In the genomic region with DNA sequence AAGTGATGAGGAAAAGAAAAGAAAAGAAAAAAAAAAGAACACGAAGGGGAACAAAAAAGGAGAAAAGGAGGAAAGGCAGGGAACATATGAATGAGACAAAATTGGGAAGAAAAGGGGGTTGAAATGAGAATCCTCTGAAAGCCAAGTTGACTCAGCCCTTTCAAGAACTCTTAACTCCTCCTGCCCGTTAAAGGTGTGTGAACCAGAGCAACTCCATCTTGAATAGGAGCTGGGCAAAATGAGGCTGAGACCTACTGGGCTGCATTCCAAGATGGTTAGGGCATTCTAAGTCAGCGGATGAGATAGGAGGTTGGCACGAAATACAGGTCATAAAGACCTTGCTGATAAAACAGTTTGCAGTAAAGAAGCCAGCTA, we compare ENCODE assay signal across 31 cellular contexts.
"Had no signal": no experiment of that assay in that cellular context is flagged by ENCODE, and none has a peak within 500 bp of the region (broad histone marks: within the 10 kb centered on the region; RNA-seq: fewer than 3 reads in every experiment).

No MANE protein-coding gene starts in this region.

- H3K36me3 ChIP-seq: colonic mucosa, esophagus squamous epithelium, heart right ventricle, pancreas, prostate gland, sigmoid colon, thyroid gland, upper lobe of left lung had no signal

- ATAC-seq: heart right ventricle; naive thymus-derived CD8-positive, alpha-beta T cell; pancreas; stimulated activated effector memory CD8-positive, alpha-beta T cell treated with anti-CD3 and anti-CD28 coated beads, Interleukin-12 subunit alpha, Interleukin-12 subunit beta, amount 100 ng/mL, for 72 hours; stimulated activated naive CD8-positive, alpha-beta T cell treated with anti-CD3 and anti-CD28 coated beads, Interleukin-15, amount 100 ng/mL, for 72 hours had no signal

- H3K9me3 ChIP-seq: colonic mucosa, esophagus squamous epithelium, pancreas, prostate gland, thyroid gland, upper lobe of left lung had no signal

- H3K9me3 Mint-ChIP-seq: activated CD4-positive, alpha-beta memory T cell treated with anti-CD3 and anti-CD28 coated beads for 36 hours; central memory CD8-positive, alpha-beta T cell; stimulated activated effector memory CD8-positive, alpha-beta T cell treated with anti-CD3 and anti-CD28 coated beads, Interleukin-12 subunit alpha, Interleukin-12 subunit beta, amount 100 ng/mL, for 72 hours had no signal

- H3K27ac Mint-ChIP-seq: activated CD4-positive, alpha-beta memory T cell treated with anti-CD3 and anti-CD28 coated beads for 36 hours; activated T-cell treated with anti-CD3 and anti-CD28 coated beads, Interleukin-2, amount 50 U/mL, for 24 hours; activated T-helper 2 cell treated with anti-CD3 and anti-CD28 coated beads, Interferon-gamma antibody, Interleukin-2, Interleukin-4, amounts not matched to agents 10 μg/mL and 5 μg/mL and 100 μg/mL, durations not matched to agents 14 hours and 24 hours and 36 hours; stimulated activated effector memory CD8-positive, alpha-beta T cell treated with anti-CD3 and anti-CD28 coated beads, Interleukin-12 subunit alpha, Interleukin-12 subunit beta, amount 100 ng/mL, for 72 hours had no signal

- H3K4me3 Mint-ChIP-seq: activated CD4-positive, alpha-beta memory T cell treated with anti-CD3 and anti-CD28 coated beads for 36 hours; activated T-cell treated with anti-CD3 and anti-CD28 coated beads, Interleukin-2, amount 50 U/mL, for 24 hours; central memory CD8-positive, alpha-beta T cell; naive thymus-derived CD8-positive, alpha-beta T cell; neural crest cell; stimulated activated effector memory CD8-positive, alpha-beta T cell treated with anti-CD3 and anti-CD28 coated beads, Interleukin-12 subunit alpha, Interleukin-12 subunit beta, amount 100 ng/mL, for 72 hours had no signal

- H3K27ac ChIP-seq: colonic mucosa, epithelial cell of prostate, esophagus squamous epithelium, heart right ventricle, pancreas, prostate gland, sigmoid colon, thyroid gland, upper lobe of left lung had no signal

- H3K4me3 ChIP-seq: colonic mucosa, esophagus squamous epithelium, heart right ventricle, pancreas, prostate gland, sigmoid colon, thyroid gland, upper lobe of left lung had no signal

- H3K4me1 ChIP-seq: colonic mucosa, prostate gland had no signal

- H3K27me3 Mint-ChIP-seq: activated CD4-positive, alpha-beta memory T cell treated with anti-CD3 and anti-CD28 coated beads for 36 hours; activated T-cell treated with anti-CD3 and anti-CD28 coated beads, Interleukin-2, amount 50 U/mL, for 24 hours; central memory CD8-positive, alpha-beta T cell; naive thymus-derived CD8-positive, alpha-beta T cell; stimulated activated naive CD8-positive, alpha-beta T cell treated with anti-CD3 and anti-CD28 coated beads, Interleukin-15, amount 100 ng/mL, for 72 hours had no signal

- DNase-seq: activated CD4-positive, alpha-beta memory T cell treated with anti-CD3 and anti-CD28 coated beads for 36 hours; activated CD4-positive, alpha-beta T cell treated with anti-CD3 and anti-CD28 coated beads for 4 hours; activated CD8-positive, alpha-beta memory T cell treated with anti-CD3 and anti-CD28 coated beads, Interleukin-2, amount 50 U/mL, for 48 hours; activated T-cell treated with anti-CD3 and anti-CD28 coated beads, Interleukin-2, amount 50 U/mL, for 24 hours; anterior cingulate cortex; colonic mucosa; effector CD8-positive, alpha-beta T cell; esophagus squamous epithelium; foreskin melanocyte; heart right ventricle; midbrain; naive thymus-derived CD8-positive, alpha-beta T cell; nucleus accumbens; pancreas; sigmoid colon; small intestine; stimulated activated CD4-positive, alpha-beta T cell treated with anti-CD3 and anti-CD28 coated beads, Interleukin-4, amount 100 ng/mL, for 24 hours; stimulated activated naive CD8-positive, alpha-beta T cell treated with anti-CD3 and anti-CD28 coated beads, Interleukin-15, amount 100 ng/mL, for 72 hours; substantia nigra; T-helper 9 cell; thyroid gland; upper lobe of left lung had no signal

- FAIRE-seq: bronchial epithelial cell, endometrium, pancreas, small intestine, TTC549 had no signal
